ENCODE assay signal across 16 cellular contexts in the genomic region with DNA sequence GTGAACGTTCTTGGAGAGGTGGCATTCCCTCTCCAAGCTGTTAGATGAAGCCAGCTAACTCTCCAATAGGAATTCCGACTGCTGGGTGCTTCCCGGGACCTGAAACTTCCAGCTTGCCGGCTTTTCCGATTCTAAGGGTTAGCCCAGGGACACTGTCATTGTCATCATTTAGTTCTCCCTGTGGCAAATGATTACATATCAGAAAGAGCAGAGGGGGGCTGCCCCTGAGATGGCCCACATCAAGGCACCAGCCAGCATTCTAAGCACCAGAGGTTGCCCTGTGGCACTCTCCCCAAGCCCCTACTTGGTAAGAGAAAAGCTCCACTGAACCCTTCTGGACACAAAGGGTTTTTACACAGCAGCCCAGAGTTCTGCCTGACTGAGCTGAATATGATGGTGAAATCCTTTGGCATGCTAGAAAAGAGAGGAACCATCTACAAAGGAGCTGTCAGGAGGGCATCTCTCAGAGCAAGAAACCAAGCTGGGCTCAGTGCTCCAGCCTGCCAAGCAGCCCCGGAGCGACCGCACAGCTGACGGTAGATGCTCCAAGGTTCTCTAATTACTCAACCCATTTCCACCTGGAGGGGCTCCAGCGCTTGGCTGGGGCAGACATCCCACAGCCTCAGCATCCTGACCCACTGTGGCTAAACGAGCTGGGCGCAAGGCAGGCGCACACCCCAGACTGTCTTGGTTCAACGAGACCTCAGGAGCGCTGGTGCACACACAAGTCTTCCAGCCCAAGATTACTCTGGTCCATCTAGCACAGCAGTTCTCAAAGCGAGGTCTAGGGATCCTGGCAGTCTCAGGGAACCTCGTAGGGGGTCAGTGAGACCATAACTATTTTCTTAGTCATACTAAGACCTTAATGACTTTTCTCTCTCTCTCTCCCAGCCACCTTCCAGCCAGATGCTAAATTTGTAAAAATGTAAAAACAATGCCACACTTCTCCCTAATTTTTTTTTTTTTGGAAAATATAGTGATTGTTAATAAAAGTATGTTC.
DNase-seq lines count a peak whose midpoint lies in the region; ATAC-seq, FAIRE-seq and TF ChIP-seq lines count a peak whose summit lies in the region.
"Had no signal": no experiment of that assay in that cellular context is flagged by ENCODE, and none has a peak within 500 bp of the region (broad histone marks: within the 10 kb centered on the region; RNA-seq: fewer than 3 reads in every experiment).

No MANE protein-coding gene starts in this region.

- intact Hi-C loops in vagina (cut with DNase I): no loop called here

- no peak overlapping the region for H2BK15ac ChIP-seq in H9 (ENCODE audit: low read depth, low read length)

- peaks cover 6% of the 10 kb centered on the region for H3K27me3 Mint-ChIP-seq in H9 (ENCODE audit: low read depth)
- H3K27me3 Mint-ChIP-seq in astrocyte (ENCODE audit: low read depth, unreplicated experiment): peaks cover 22% of the 10 kb centered on the region

- no peaks in the 10 kb centered on the region for H4K20me1 ChIP-seq in H9 (ENCODE audit: control insufficient read depth, insufficient read depth, insufficient read length)
- no peaks in the 10 kb centered on the region for H4K20me1 ChIP-seq in astrocyte (ENCODE audit: insufficient read depth, low read length)

- H2AK5ac ChIP-seq in H9 (ENCODE audit: insufficient read length, low read length): no peak overlapping the region

- no peak overlapping the region for H3K4ac ChIP-seq in H9 (ENCODE audit: low read depth, low read length)

- no peak overlapping the region for H4K91ac ChIP-seq in H9 (ENCODE audit: insufficient read length, low read depth, low read length)

- no peak overlapping the region for H4K8ac ChIP-seq in H9 (replicated peaks; ENCODE audit: insufficient read length, low read depth, low read length)

- H3K27ac Mint-ChIP-seq in H9 (no peak overlapping the region), astrocyte (ENCODE audit: unreplicated experiment) (no peak overlapping the region)

- H3K9ac ChIP-seq in H9 (ENCODE audit: extremely low read depth, insufficient read length, low read length): no peak overlapping the region
- no peak overlapping the region for H3K9ac ChIP-seq in astrocyte (ENCODE audit: low read length)

- no peaks in the 10 kb centered on the region for H3K79me2 ChIP-seq in H9 (ENCODE audit: insufficient read depth, low read length)
- no peaks in the 10 kb centered on the region for H3K79me2 ChIP-seq in astrocyte (ENCODE audit: insufficient read depth, low read length)

- no peaks in the 10 kb centered on the region for H3K23me2 ChIP-seq in H9 (ENCODE audit: insufficient read length, low read depth, low read length, poor library complexity, severe bottlenecking)

- H2BK120ac ChIP-seq in H9 (ENCODE audit: low read depth, low read length, poor library complexity, severe bottlenecking): no peak overlapping the region

- H3K79me1 ChIP-seq in H9 (ENCODE audit: insufficient read depth, low read depth, low read length, poor library complexity, severe bottlenecking): no peaks in the 10 kb centered on the region

- H3K36me3 ChIP-seq in astrocyte (ENCODE audit: insufficient read depth, low read length): no peaks in the 10 kb centered on the region
- H3K36me3 ChIP-seq in vagina: no peaks in the 10 kb centered on the region
- H3K36me3 ChIP-seq: HAP-1 had no signal

- H3K4me1 Mint-ChIP-seq in H9 (peaks cover 12 to 21% of the 10 kb centered on the region in 2 experiments), astrocyte (ENCODE audit: low read depth, unreplicated experiment) (peaks cover 8% of the 10 kb centered on the region)

- H3K4me1 ChIP-seq in H9 (ENCODE audit: insufficient read depth, low read length): no peaks in the 10 kb centered on the region
- H3K4me1 ChIP-seq in astrocyte (ENCODE audit: insufficient read depth, low read length): peaks cover 25% of the 10 kb centered on the region
- no peaks in the 10 kb centered on the region for H3K4me1 ChIP-seq in vagina
- H3K4me1 ChIP-seq: HAP-1 had no signal

- no CpG with 5 or more reads among the region's 17 CpGs for WGBS in H9 (ENCODE audit: extremely low coverage, insufficient read length, low lambda C conversion rate)

- no peak overlapping the region for H2BK5ac ChIP-seq in H9 (ENCODE audit: insufficient read length, low read length)

- H3K9me3 ChIP-seq in H9 (ENCODE audit: control insufficient read depth, low read depth, low read length) (no peaks in the 10 kb centered on the region), astrocyte (ENCODE audit: insufficient read depth, low read depth, low read length) (no peaks in the 10 kb centered on the region), vagina (no peaks in the 10 kb centered on the region)
- H3K9me3 ChIP-seq: HAP-1 had no signal

- H3K9me3 Mint-ChIP-seq in H9: peaks cover 0 to 2% of the 10 kb centered on the region in 2 experiments; a peak in 3 of 5 replicates
- no peaks in the 10 kb centered on the region for H3K9me3 Mint-ChIP-seq in astrocyte (ENCODE audit: unreplicated experiment)

- H3T11ph ChIP-seq in H9 (ENCODE audit: low read length): no peak overlapping the region

- H3K4me3 Mint-ChIP-seq in H9: no peak overlapping the region
- H3K4me3 Mint-ChIP-seq in astrocyte (ENCODE audit: unreplicated experiment): no peak overlapping the region

- no peak overlapping the region for H3K56ac ChIP-seq in H9 (ENCODE audit: insufficient read length, low read depth, low read length)

- H3K27ac ChIP-seq in H9 (ENCODE audit: insufficient read length, low read depth, low read length): no peak overlapping the region
- peak overlapping the region; percentile 29 for H3K27ac ChIP-seq in astrocyte (ENCODE audit: low read depth, low read length)
- no peak overlapping the region for H3K27ac ChIP-seq in vagina

- FAIRE-seq in astrocyte (lab: Jason Lieb, UNC): no peak

- DNase-seq in H9: peak; percentile 24
- peak; percentile 60 for DNase-seq in astrocyte (ENCODE audit: low read depth)
- DNase-seq in left lobe of liver (ENCODE audit: low spot score): peak; percentile 38
- peak; percentile 79 to 90 for DNase-seq in vagina (ENCODE audit: extremely low spot score in 2 of 2)
- no peak for DNase-seq in kidney glomerular epithelial cell (lab: John Stamatoyannopoulos, UW)
- no peak for DNase-seq in stimulated activated CD4-positive, alpha-beta T cell treated with anti-CD3 and anti-CD28 coated beads, Interleukin-4, amount 100 ng/mL, for 1 hour
- DNase-seq in T-helper 2 cell: no peak
- DNase-seq: COR-L47, KBM-7, NCI-H1092 treated with DMSO at 0.1 percent for 48 hours, NCI-H2081 treated with DMSO at 0.1 percent for 48 hours, NCI-H2227 treated with DMSO at 0.1 percent for 48 hours, NCI-H524 treated with DMSO at 0.1 percent for 48 hours, RPMI8226, SIG-M5 had no signal

- TF ChIP-seq CTCF in H9 (conservative IDR thresholded peaks at IDR 0.05) (no peak), astrocyte (IDR thresholded peaks at IDR 0.05; ENCODE audit: insufficient read depth, low read depth, low read length) (no peak), vagina (IDR thresholded peaks at IDR 0.05) (no peak)

- no peak overlapping the region for H2BK20ac ChIP-seq in H9 (ENCODE audit: low read depth, low read length, poor library complexity, severe bottlenecking)

- no peak overlapping the region for H3K18ac ChIP-seq in H9 (ENCODE audit: insufficient read length, low read depth, low read length)

- no peak overlapping the region for H3K23ac ChIP-seq in H9 (ENCODE audit: insufficient read length, low read depth, low read length)

- no peak for TF ChIP-seq POLR2A in vagina (IDR thresholded peaks at IDR 0.05)

- H3K27me3 ChIP-seq in H9 (ENCODE audit: insufficient read depth, low read length): no peaks in the 10 kb centered on the region
- no peaks in the 10 kb centered on the region for H3K27me3 ChIP-seq in astrocyte (ENCODE audit: insufficient read depth, low read length)
- no peaks in the 10 kb centered on the region for H3K27me3 ChIP-seq in vagina

- no peak overlapping the region for H2AFZ ChIP-seq in H9 (ENCODE audit: low read length)
- peak overlapping the region; percentile 15 for H2AFZ ChIP-seq in astrocyte (ENCODE audit: low read depth, low read length)

- no peak overlapping the region for H3K4me2 ChIP-seq in H9 (ENCODE audit: insufficient read depth, insufficient read length, low read length)
- H3K4me2 ChIP-seq in astrocyte (ENCODE audit: low read length): peak overlapping the region; percentile 53

- H3K36me3 Mint-ChIP-seq in H9 (ENCODE audit: insufficient read depth in 1 of 3, low read depth in 3 of 3) (peaks cover 2 to 4% (median 3%) of the 10 kb centered on the region in 3 experiments; a peak in 5 of 7 replicates), astrocyte (ENCODE audit: low read depth, unreplicated experiment) (peaks cover 4% of the 10 kb centered on the region)

- ATAC-seq in left lobe of liver: no peak

- no peak overlapping the region for H2BK12ac ChIP-seq in H9 (ENCODE audit: insufficient read length, low read depth, low read length)

- H3K4me3 ChIP-seq in astrocyte (ENCODE audit: insufficient read depth, low read depth, low read length): no peak overlapping the region
- no peak overlapping the region for H3K4me3 ChIP-seq in vagina
- H3K4me3 ChIP-seq: HAP-1 had no signal

- H3K14ac ChIP-seq in H9 (ENCODE audit: insufficient read depth, low read length): no peak overlapping the region

- H4K5ac ChIP-seq in H9 (ENCODE audit: insufficient read length, low read depth, low read length): no peak overlapping the region

Comparison
In these comparisons a context has a peak if more than half of its experiments do, and no peak if none do; other contexts are left out.
1. DNase-seq: peak in H9 (single experiment), astrocyte (single experiment), left lobe of liver (single experiment) and vagina (2 of 2); none in kidney glomerular epithelial cell (single experiment), stimulated activated CD4-positive, alpha-beta T cell treated with anti-CD3 and anti-CD28 coated beads, Interleukin-4, amount 100 ng/mL, for 1 hour (single experiment) and T-helper 2 cell (0 of 5).